1 cellular context compared by ENCODE assay signal in the genomic region with DNA sequence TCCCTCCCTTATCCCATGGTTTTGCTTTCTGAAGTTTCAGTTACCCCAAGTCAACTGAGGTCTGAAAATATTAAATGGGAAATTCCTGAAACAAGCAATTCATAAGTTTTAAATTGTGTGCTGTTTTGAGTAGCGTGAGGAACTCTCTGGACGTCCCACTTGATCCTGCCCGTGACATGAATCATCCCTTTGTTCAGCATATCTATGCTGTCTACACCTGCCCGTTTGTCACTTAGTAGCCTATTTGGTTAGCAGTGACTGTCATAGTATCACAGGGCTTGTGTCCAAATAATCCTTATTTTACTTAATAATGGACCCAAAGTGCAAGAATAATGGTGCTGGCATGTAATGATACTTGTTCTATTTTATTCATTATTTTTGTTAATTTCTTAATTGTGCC.
TF ChIP-seq lines count a peak whose summit lies in the region.

No MANE protein-coding gene starts in this region.

TF ChIP-seq in SK-N-SH, 30 proteins besides CTCF, POLR2A, EP300 and RAD21 (continued from another document):
- no peak for TF ChIP-seq PBX3 (IDR thresholded peaks at IDR 0.05)
- no peak for TF ChIP-seq NRF1 (IDR thresholded peaks at IDR 0.05; ENCODE audit: low read depth, low read length)
- TF ChIP-seq, protein P1, sequence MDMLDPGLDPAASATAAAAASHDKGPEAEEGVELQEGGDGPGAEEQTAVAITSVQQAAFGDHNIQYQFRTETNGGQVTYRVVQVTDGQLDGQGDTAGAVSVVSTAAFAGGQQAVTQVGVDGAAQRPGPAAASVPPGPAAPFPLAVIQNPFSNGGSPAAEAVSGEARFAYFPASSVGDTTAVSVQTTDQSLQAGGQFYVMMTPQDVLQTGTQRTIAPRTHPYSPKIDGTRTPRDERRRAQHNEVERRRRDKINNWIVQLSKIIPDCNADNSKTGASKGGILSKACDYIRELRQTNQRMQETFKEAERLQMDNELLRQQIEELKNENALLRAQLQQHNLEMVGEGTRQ (IDR thresholded peaks at IDR 0.05; ENCODE audit: borderline replicate concordance, low read depth, low read length): no peak
- TF ChIP-seq EZH2phosphoT487 (IDR thresholded peaks at IDR 0.05; ENCODE audit: borderline replicate concordance, low read depth): no peak
- TF ChIP-seq GABPA (IDR thresholded peaks at IDR 0.05; ENCODE audit: low read depth): no peak
- TF ChIP-seq JUND (IDR thresholded peaks at IDR 0.05): no peak
- TF ChIP-seq NFIC (IDR thresholded peaks at IDR 0.05; ENCODE audit: borderline replicate concordance): no peak
- TF ChIP-seq ZBTB33 (IDR thresholded peaks at IDR 0.05; ENCODE audit: borderline replicate concordance, low read depth): no peak
- TF ChIP-seq, protein P2, sequence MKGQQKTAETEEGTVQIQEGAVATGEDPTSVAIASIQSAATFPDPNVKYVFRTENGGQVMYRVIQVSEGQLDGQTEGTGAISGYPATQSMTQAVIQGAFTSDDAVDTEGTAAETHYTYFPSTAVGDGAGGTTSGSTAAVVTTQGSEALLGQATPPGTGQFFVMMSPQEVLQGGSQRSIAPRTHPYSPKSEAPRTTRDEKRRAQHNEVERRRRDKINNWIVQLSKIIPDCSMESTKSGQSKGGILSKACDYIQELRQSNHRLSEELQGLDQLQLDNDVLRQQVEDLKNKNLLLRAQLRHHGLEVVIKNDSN (IDR thresholded peaks at IDR 0.05; ENCODE audit: borderline replicate concordance, low read depth): no peak
- TF ChIP-seq REST (IDR thresholded peaks at IDR 0.05; ENCODE audit: low read depth, low read length): no peak
- TF ChIP-seq ELF1 (IDR thresholded peaks at IDR 0.05): no peak
- no peak for TF ChIP-seq RXRA (IDR thresholded peaks at IDR 0.05; ENCODE audit: borderline replicate concordance, low read depth)
- TF ChIP-seq FOXJ3 (CRISPR knock-in tag; IDR thresholded peaks at IDR 0.05): no peak
